8 cellular contexts compared by ENCODE assay signal in genomic region chr17:78737332-78737731, GRCh38. TPM values are rescaled to one million over a fixed set of nuclear protein-coding genes. Genes with fewer than 3 reads are reported as not detected.
DNase-seq lines count a peak whose midpoint lies in the region; ATAC-seq, FAIRE-seq and TF ChIP-seq lines count a peak whose summit lies in the region.

No MANE protein-coding gene starts in this region.

- CTCF ChIA-PET in activated CD4-positive, alpha-beta T cell treated with anti-CD3 and anti-CD28 coated beads, Interleukin-2, amount 10 ng/mL, durations not matched to agents 7 days and 5 days (lab: Charles Lee), result interaction anchor here (1.1 to 2.8 kb wide), 5 partner anchors 12 to 105 kb away, joined by 3 to 10 read pairs (median 4); no protein-coding TSS in a partner anchor
- CTCF ChIA-PET in PC-3 (lab: Charles Lee), result interaction anchor here (0.6 kb wide), 1 partner anchor 856 kb away, joined by 3 read pairs; no protein-coding TSS in a partner anchor
- CTCF ChIA-PET in endothelial cell of umbilical vein (lab: Charles Lee), result interaction anchor here (0.9 to 3.1 kb wide), 10 partner anchors 8 to 240 kb away, joined by 3 to 17 read pairs (median 4); no protein-coding TSS in a partner anchor

- ATAC-seq in PC-3, result no peak
- ATAC-seq in stimulated activated naive CD8-positive, alpha-beta T cell treated with anti-CD3 and anti-CD28 coated beads, Interleukin-15, amount 100 ng/mL, for 72 hours, result no peak
- no peak for ATAC-seq in GM19452 (IDR thresholded peaks at IDR 0.05; ENCODE audit: unreplicated experiment)
- ATAC-seq in GM19463 (IDR thresholded peaks at IDR 0.05; ENCODE audit: unreplicated experiment), result no peak
- no peak for ATAC-seq in GM19395 (IDR thresholded peaks at IDR 0.05; ENCODE audit: unreplicated experiment)

- peak overlapping the region; percentile 88 for H3K4me2 ChIP-seq in PC-3 (ENCODE audit: low read length)
- peak overlapping the region; percentile 97 for H3K4me2 ChIP-seq in endothelial cell of umbilical vein (ENCODE audit: insufficient read depth, low read length)

- H3K9me2 ChIP-seq in PC-3 (replicated peaks; ENCODE audit: low read length), result no peaks in the 10 kb centered on the region

- H3K27ac Mint-ChIP-seq in activated CD4-positive, alpha-beta T cell treated with anti-CD3 and anti-CD28 coated beads, Interleukin-2, amount 10 ng/mL, durations not matched to agents 7 days and 5 days, result peak overlapping the region; percentile 89
- H3K27ac Mint-ChIP-seq in stimulated activated naive CD8-positive, alpha-beta T cell treated with anti-CD3 and anti-CD28 coated beads, Interleukin-15, amount 100 ng/mL, for 72 hours, result peak overlapping the region; percentile 33 to 94

- H3K4me1 ChIP-seq in PC-3 (ENCODE audit: insufficient read depth, low read length) (peaks cover 29% of the 10 kb centered on the region), endothelial cell of umbilical vein (ENCODE audit: control insufficient read depth, extremely low read depth, insufficient read depth, low read length) (peaks cover 33% of the 10 kb centered on the region)

- H3K4me3 ChIP-seq in PC-3 (ENCODE audit: low read length) (peak overlapping the region; percentile 74), endothelial cell of umbilical vein (replicated peaks in 1 of 3; ENCODE audit: insufficient read depth in 1 of 3, low read depth in 1 of 3, low read length in 3 of 3) (peak overlapping the region in 1 of 3 experiments; percentile 77)

- BruUV-seq in PC-3 (replicated peaks; lab: Mats Ljungman, UMichigan) (no TSS peak), endothelial cell of umbilical vein (replicated peaks; lab: Mats Ljungman, UMichigan) (no TSS peak)

- no peak for TF ChIP-seq POLR2A in endothelial cell of umbilical vein (IDR thresholded peaks at IDR 0.05; ENCODE audit: low read depth, low read length)

- H3K27me3 ChIP-seq in PC-3 (ENCODE audit: low read length), result no peaks in the 10 kb centered on the region
- H3K27me3 ChIP-seq in endothelial cell of umbilical vein (ENCODE audit: control insufficient read depth in 2 of 2, insufficient read depth in 2 of 2, low read length in 2 of 2), result no peaks in the 10 kb centered on the region

- peaks cover 39% of the 10 kb centered on the region for H3K79me2 ChIP-seq in PC-3 (ENCODE audit: low read length)
- peaks cover 22% of the 10 kb centered on the region for H3K79me2 ChIP-seq in endothelial cell of umbilical vein (ENCODE audit: control insufficient read depth, insufficient read depth, low read length)

- H3K27me3 Mint-ChIP-seq in activated CD4-positive, alpha-beta T cell treated with anti-CD3 and anti-CD28 coated beads, Interleukin-2, amount 10 ng/mL, durations not matched to agents 7 days and 5 days, result no peaks in the 10 kb centered on the region
- no peaks in the 10 kb centered on the region for H3K27me3 Mint-ChIP-seq in stimulated activated naive CD8-positive, alpha-beta T cell treated with anti-CD3 and anti-CD28 coated beads, Interleukin-15, amount 100 ng/mL, for 72 hours

- no peaks in the 10 kb centered on the region for H3K9me1 ChIP-seq in endothelial cell of umbilical vein (replicated peaks; ENCODE audit: control insufficient read depth, extremely low read depth, insufficient read depth, low read length)

- POLR2A ChIA-PET in activated CD4-positive, alpha-beta T cell treated with anti-CD3 and anti-CD28 coated beads, Interleukin-2, amount 10 ng/mL, durations not matched to agents 7 days and 5 days (lab: Charles Lee), result no interaction called here
- POLR2A ChIA-PET in PC-3 (lab: Charles Lee; ENCODE audit: unreplicated experiment), result interaction anchor here (0.5 to 0.7 kb wide), 2 partner anchors 53 to 71 kb away, joined by 5 to 6 read pairs; no protein-coding TSS in a partner anchor
- POLR2A ChIA-PET in endothelial cell of umbilical vein (lab: Charles Lee), result no interaction called here

- peaks cover 3% of the 10 kb centered on the region for H3F3A ChIP-seq in PC-3 (ENCODE audit: low read length, unreplicated experiment)

- intact Hi-C loops in PC-3 (cut with micrococcal nuclease) (loop anchor here (5.0 kb wide), 1 partner anchor 45 kb away; the partner anchor contains the start of gene CYTH1), endothelial cell of umbilical vein (cut with micrococcal nuclease) (loop anchor here (1.0 kb wide), 1 partner anchor 8 kb away; no protein-coding TSS in a partner anchor)

- no peak for TF ChIP-seq CTCF in PC-3 (conservative IDR thresholded peaks at IDR 0.05; ENCODE audit: low read depth, low read length)
- TF ChIP-seq CTCF in endothelial cell of umbilical vein (IDR thresholded peaks at IDR 0.05; ENCODE audit: extremely low read depth in 1 of 2, insufficient read depth in 1 of 2, low read depth in 1 of 2, low read length in 2 of 2), result no peak

- H4K20me1 ChIP-seq in PC-3 (ENCODE audit: low read length), result peaks cover 18% of the 10 kb centered on the region
- no peaks in the 10 kb centered on the region for H4K20me1 ChIP-seq in endothelial cell of umbilical vein (replicated peaks; ENCODE audit: control insufficient read depth, extremely low read depth, insufficient read depth, low read length)

- H3K27ac ChIP-seq in PC-3 (ENCODE audit: low read length), result peak overlapping the region; percentile 75
- peak overlapping the region; percentile 83 for H3K27ac ChIP-seq in endothelial cell of umbilical vein (ENCODE audit: insufficient read depth, low read depth, low read length)

- no peaks in the 10 kb centered on the region for H3K36me3 ChIP-seq in PC-3 (ENCODE audit: low read depth, low read length)
- no peaks in the 10 kb centered on the region for H3K36me3 ChIP-seq in endothelial cell of umbilical vein (ENCODE audit: control insufficient read depth in 2 of 2, extremely low read depth in 1 of 2, insufficient read depth in 2 of 2, low read length in 2 of 2)

- peaks cover 90% of the 10 kb centered on the region for H3K4me1 Mint-ChIP-seq in activated CD4-positive, alpha-beta T cell treated with anti-CD3 and anti-CD28 coated beads, Interleukin-2, amount 10 ng/mL, durations not matched to agents 7 days and 5 days
- H3K4me1 Mint-ChIP-seq in stimulated activated naive CD8-positive, alpha-beta T cell treated with anti-CD3 and anti-CD28 coated beads, Interleukin-15, amount 100 ng/mL, for 72 hours, result peaks cover 94% of the 10 kb centered on the region

- peak overlapping the region; percentile 84 for H3K4me3 Mint-ChIP-seq in activated CD4-positive, alpha-beta T cell treated with anti-CD3 and anti-CD28 coated beads, Interleukin-2, amount 10 ng/mL, durations not matched to agents 7 days and 5 days
- peak overlapping the region; percentile 88 to 94 for H3K4me3 Mint-ChIP-seq in stimulated activated naive CD8-positive, alpha-beta T cell treated with anti-CD3 and anti-CD28 coated beads, Interleukin-15, amount 100 ng/mL, for 72 hours

- no peak for DNase-seq in activated CD4-positive, alpha-beta T cell treated with anti-CD3 and anti-CD28 coated beads, Interleukin-2, amount 10 ng/mL, durations not matched to agents 7 days and 5 days
- DNase-seq in activated CD4-positive, alpha-beta T cell treated with anti-CD3 and anti-CD28 coated beads, Interleukin-2, amount 50 U/mL, for 48 hours, result no peak
- peak; percentile 66 for DNase-seq in PC-3
- DNase-seq in endothelial cell of umbilical vein (ENCODE audit: low read depth, low spot score), result peak; percentile 62
- no peak for DNase-seq in stimulated activated naive CD8-positive, alpha-beta T cell treated with anti-CD3 and anti-CD28 coated beads, Interleukin-15, amount 100 ng/mL, for 72 hours

- H2AFZ ChIP-seq in PC-3 (ENCODE audit: low read length) (peak overlapping the region; percentile 74; the same call in 1 of the 2 replicates), endothelial cell of umbilical vein (ENCODE audit: low read depth, low read length) (no peak overlapping the region)

- peak; percentile 63 for FAIRE-seq in endothelial cell of umbilical vein (lab: Jason Lieb, UNC)

- no peaks in the 10 kb centered on the region for H3K9me3 ChIP-seq in PC-3 (ENCODE audit: low read length)
- no peaks in the 10 kb centered on the region for H3K9me3 ChIP-seq in endothelial cell of umbilical vein (replicated peaks; ENCODE audit: control insufficient read depth, insufficient read depth, low read length)

- dilution Hi-C loops in endothelial cell of umbilical vein (cut with MboI; ENCODE audit: extremely low pct_ligation_motif_present, low sequenced_read_pairs), result no loop called here

- no peaks in the 10 kb centered on the region for H3K9me3 Mint-ChIP-seq in activated CD4-positive, alpha-beta T cell treated with anti-CD3 and anti-CD28 coated beads, Interleukin-2, amount 10 ng/mL, durations not matched to agents 7 days and 5 days
- H3K9me3 Mint-ChIP-seq in stimulated activated naive CD8-positive, alpha-beta T cell treated with anti-CD3 and anti-CD28 coated beads, Interleukin-15, amount 100 ng/mL, for 72 hours, result no peaks in the 10 kb centered on the region

- H3K36me3 Mint-ChIP-seq in activated CD4-positive, alpha-beta T cell treated with anti-CD3 and anti-CD28 coated beads, Interleukin-2, amount 10 ng/mL, durations not matched to agents 7 days and 5 days (ENCODE audit: low read depth), result peaks cover 55% of the 10 kb centered on the region

- H3K9ac ChIP-seq in PC-3 (ENCODE audit: low read length), result no peak overlapping the region
- H3K9ac ChIP-seq in endothelial cell of umbilical vein (replicated peaks; ENCODE audit: extremely low read depth, insufficient read depth, low read length), result peak overlapping the region; percentile 88

TF ChIP-seq in endothelial cell of umbilical vein, 7 proteins besides CTCF, POLR2A, EP300 and RAD21:
- TF ChIP-seq GATA2 (IDR thresholded peaks at IDR 0.05; ENCODE audit: insufficient read depth, insufficient read length, low read depth, low read length) (peak; percentile 94), POLR2AphosphoS5 (IDR thresholded peaks at IDR 0.05; ENCODE audit: insufficient read depth, low read depth, low read length) (no peak), MYC (IDR thresholded peaks at IDR 0.05; ENCODE audit: low read depth, low read length) (no peak), FOS (IDR thresholded peaks at IDR 0.05; ENCODE audit: borderline replicate concordance, insufficient read depth, low read length) (peak; percentile 75), JUN (IDR thresholded peaks at IDR 0.05; ENCODE audit: borderline replicate concordance, insufficient read depth, insufficient read length, low read depth) (peak; percentile 95)

RNA-seq across cellular contexts. Expression of gene CYTH1, which starts 44.7 kb away (rescaled TPM):
- 100 to 1,000 TPM; 244 to 251 TPM for total RNA-seq in activated CD4-positive, alpha-beta T cell treated with anti-CD3 and anti-CD28 coated beads, Interleukin-2, amount 10 ng/mL, durations not matched to agents 7 days and 5 days
- total RNA-seq in PC-3 (2014; rRNA removed) (29.7 and 37.7 TPM in 2 replicates), endothelial cell of umbilical vein (49.9 and 54.2 TPM in 2 replicates)
- polyA plus RNA-seq in endothelial cell of umbilical vein, result 34.5 and 35.9 TPM in 2 replicates
- 25.4 and 26.5 TPM in 2 replicates for polyA plus RNA-seq in endothelial cell of umbilical vein (2011; cell fraction: cytosol; rRNA removed)
- 185 and 215 TPM in 2 replicates for polyA plus RNA-seq in endothelial cell of umbilical vein (2011; cell fraction: nucleus; rRNA removed)
- polyA plus RNA-seq in endothelial cell of umbilical vein (2012), result 37.3 and 37.4 TPM in 2 replicates
- 57.1 and 60.9 TPM in 2 replicates for polyA minus RNA-seq in endothelial cell of umbilical vein
- polyA minus RNA-seq in endothelial cell of umbilical vein (2011; cell fraction: cytosol; rRNA and poly(A)+ RNA removed), result 3.9 TPM
- 50.5 and 74.1 TPM in 2 replicates for polyA minus RNA-seq in endothelial cell of umbilical vein (2011; cell fraction: nucleus; rRNA and poly(A)+ RNA removed)

Comparison
In these comparisons a context has a peak if more than half of its experiments do, and no peak if none do; other contexts are left out.
1. DNase-seq: peak in PC-3 (single experiment) and endothelial cell of umbilical vein (single experiment); none in activated CD4-positive, alpha-beta T cell treated with anti-CD3 and anti-CD28 coated beads, Interleukin-2, amount 10 ng/mL, durations not matched to agents 7 days and 5 days (single experiment), activated CD4-positive, alpha-beta T cell treated with anti-CD3 and anti-CD28 coated beads, Interleukin-2, amount 50 U/mL, for 48 hours (0 of 2) and stimulated activated naive CD8-positive, alpha-beta T cell treated with anti-CD3 and anti-CD28 coated beads, Interleukin-15, amount 100 ng/mL, for 72 hours (0 of 2).